Comparison of ENCODE assay signal across 1 cellular context in genomic region chr4:1771555-1772305, GRCh38.
TF ChIP-seq lines count a peak whose summit lies in the region.

No MANE protein-coding gene starts in this region.

TF ChIP-seq in HepG2, 621 proteins besides CTCF, POLR2A, EP300 and RAD21 (continued from another document and continues in another):
- TF ChIP-seq AHDC1 (CRISPR knock-in tag; IDR thresholded peaks at IDR 0.05; ENCODE audit: borderline replicate concordance) (no peak), ZNF598 (CRISPR knock-in tag; IDR thresholded peaks at IDR 0.05; ENCODE audit: borderline replicate concordance) (0 out of 2 replicates have a peak, but pooled peaks have one; percentile 6), NRL (CRISPR knock-in tag; IDR thresholded peaks at IDR 0.05; ENCODE audit: borderline replicate concordance) (no peak), ZNF264 (CRISPR knock-in tag; IDR thresholded peaks at IDR 0.05) (no peak), ZNF674 (CRISPR knock-in tag; IDR thresholded peaks at IDR 0.05; ENCODE audit: low read depth) (no peak), KDM4B (CRISPR knock-in tag; IDR thresholded peaks at IDR 0.05) (no peak), SUZ12 (IDR thresholded peaks at IDR 0.05; ENCODE audit: low read depth, low read length) (no peak), ERF (CRISPR knock-in tag; IDR thresholded peaks at IDR 0.05) (no peak), ZNF17 (CRISPR knock-in tag; IDR thresholded peaks at IDR 0.05) (no peak), ATF1 (CRISPR knock-in tag; IDR thresholded peaks at IDR 0.05) (no peak), UBTF (CRISPR knock-in tag; IDR thresholded peaks at IDR 0.05) (peak; percentile 43; the same call in 1 of the 2 replicates), DMTF1 (CRISPR knock-in tag; IDR thresholded peaks at IDR 0.05) (no peak), MAFF (IDR thresholded peaks at IDR 0.05; ENCODE audit: low read depth, low read length) (no peak), AGO2 (optimal IDR thresholded peaks at IDR 0.05; ENCODE audit: low read depth, low read length) (peak; percentile 84), ZFYVE20 (CRISPR knock-in tag; IDR thresholded peaks at IDR 0.05; ENCODE audit: borderline replicate concordance, low read depth) (no peak), ZNF180 (CRISPR knock-in tag; IDR thresholded peaks at IDR 0.05; ENCODE audit: borderline replicate concordance, low read depth) (no peak), ZNF780A (CRISPR knock-in tag; IDR thresholded peaks at IDR 0.05) (no peak), GPBP1L1 (CRISPR knock-in tag; IDR thresholded peaks at IDR 0.05) (no peak), SCMH1 (CRISPR knock-in tag; IDR thresholded peaks at IDR 0.05; ENCODE audit: borderline replicate concordance) (no peak), PAXIP1 (CRISPR knock-in tag; conservative IDR thresholded peaks at IDR 0.05) (peak; percentile 50; the same call in 1 of the 2 replicates), XRCC5 (optimal IDR thresholded peaks at IDR 0.05; ENCODE audit: low read length) (no peak), ZFP37 (CRISPR knock-in tag; IDR thresholded peaks at IDR 0.05; ENCODE audit: borderline replicate concordance) (no peak), ZBTB14 (CRISPR knock-in tag; IDR thresholded peaks at IDR 0.05) (no peak), MXI1 (IDR thresholded peaks at IDR 0.05; ENCODE audit: borderline replicate concordance, low read depth, low read length) (no peak), ZZZ3 (CRISPR knock-in tag; IDR thresholded peaks at IDR 0.05; ENCODE audit: borderline replicate concordance) (no peak), KAT2B (IDR thresholded peaks at IDR 0.05; ENCODE audit: borderline replicate concordance, low read depth, low read length) (no peak), ZFP62 (CRISPR knock-in tag; IDR thresholded peaks at IDR 0.05) (no peak), NFATC3 (CRISPR knock-in tag; IDR thresholded peaks at IDR 0.05) (no peak), ZNF350 (CRISPR knock-in tag; IDR thresholded peaks at IDR 0.05; ENCODE audit: borderline replicate concordance, low read depth) (no peak), ISL2 (CRISPR knock-in tag; IDR thresholded peaks at IDR 0.05) (no peak), ZMAT5 (CRISPR knock-in tag; IDR thresholded peaks at IDR 0.05; ENCODE audit: borderline replicate concordance, low read depth) (no peak), ATF5 (CRISPR knock-in tag; IDR thresholded peaks at IDR 0.05; ENCODE audit: low read depth) (no peak), NFAT5 (CRISPR knock-in tag; IDR thresholded peaks at IDR 0.05) (no peak), ARNT2 (CRISPR knock-in tag; IDR thresholded peaks at IDR 0.05; ENCODE audit: low read depth) (no peak), ZFP1 (CRISPR knock-in tag; IDR thresholded peaks at IDR 0.05) (no peak), EHMT2 (IDR thresholded peaks at IDR 0.05; ENCODE audit: borderline replicate concordance, low read depth, low read length) (no peak), ZNF883 (CRISPR knock-in tag; IDR thresholded peaks at IDR 0.05; ENCODE audit: not compliant biosample characterization) (peak; percentile 41), FLYWCH1 (CRISPR knock-in tag; IDR thresholded peaks at IDR 0.05) (no peak)
